In genomic region chr15:50355612-50355905, GRCh38 we compare ENCODE assay signal across 8 cellular contexts. TPM values are rescaled to one million over a fixed set of nuclear protein-coding genes. Genes with fewer than 3 reads are reported as not detected.
DNase-seq lines count a peak whose midpoint lies in the region; ATAC-seq and TF ChIP-seq lines count a peak whose summit lies in the region.

No MANE protein-coding gene starts in this region.

- H3K18ac ChIP-seq in mesendoderm (ENCODE audit: low read length), result peak overlapping the region; percentile 97

- H3K4me3 ChIP-seq in AG04449 (ENCODE audit: low read depth, low read length) (peak overlapping the region; percentile 85), mammary epithelial cell (replicated peaks in 1 of 3; ENCODE audit: insufficient read depth in 1 of 3, low read depth in 2 of 3, low read length in 3 of 3) (peak overlapping the region; percentile 74 to 91 (median 81)), mesendoderm (ENCODE audit: low read length) (peak overlapping the region; percentile 98)

- no peaks in the 10 kb centered on the region for H4K20me1 ChIP-seq in mammary epithelial cell (ENCODE audit: insufficient read depth, low read length)

- DNase-seq in AG04449 (ENCODE audit: low read depth, low spot score) (no peak), mammary epithelial cell (no peak), mesendoderm (no peak), GM19240 (ENCODE audit: insufficient read length, low spot score) (no peak), GM03348 (ENCODE audit: low spot score) (no peak), LoVo (ENCODE audit: low spot score) (no peak)
- no peak for DNase-seq in activated CD8-positive, alpha-beta memory T cell treated with anti-CD3 and anti-CD28 coated beads, Interleukin-2, amount 50 U/mL, for 48 hours

- dilution Hi-C loops in mammary epithelial cell (cut with HindIII; ENCODE audit: low sequenced_read_pairs), result no loop called here

- H3K79me1 ChIP-seq in mesendoderm (ENCODE audit: low read length), result peaks cover 2% of the 10 kb centered on the region

- H3K27me3 ChIP-seq in mammary epithelial cell (ENCODE audit: insufficient read depth, low read length) (no peaks in the 10 kb centered on the region), mesendoderm (ENCODE audit: insufficient read depth, low read length, poor library complexity) (no peaks in the 10 kb centered on the region)

- peak overlapping the region; percentile 91 for H2AFZ ChIP-seq in mammary epithelial cell (ENCODE audit: low read depth, low read length)

- no peak overlapping the region for H4K8ac ChIP-seq in mesendoderm (ENCODE audit: low read depth, low read length)

- H2AK5ac ChIP-seq in mesendoderm (ENCODE audit: low read length), result peak overlapping the region; percentile 83

- intact Hi-C loops in mammary epithelial cell (cut with micrococcal nuclease), result loop anchor here (1.0 to 2.0 kb wide), 3 partner anchors 69 to 553 kb away; partner anchors contain the start of genes AP4E1 and USP8

- H3K4me1 ChIP-seq in mammary epithelial cell (ENCODE audit: insufficient read depth, low read length) (peaks cover 7% of the 10 kb centered on the region), mesendoderm (ENCODE audit: control insufficient read depth, low read depth, low read length) (no peaks in the 10 kb centered on the region)

- ATAC-seq in HG03378 (IDR thresholded peaks at IDR 0.05; ENCODE audit: unreplicated experiment), result peak; percentile 1

- TF ChIP-seq CTCF in AG04449 (IDR thresholded peaks at IDR 0.05; ENCODE audit: insufficient read depth, low read length, missing control alignments), result no peak
- TF ChIP-seq CTCF in mammary epithelial cell (conservative IDR thresholded peaks at IDR 0.05 in 1 of 2, IDR thresholded peaks at IDR 0.05 in 1 of 2; ENCODE audit: extremely low read depth in 1 of 2, insufficient read depth in 1 of 2, low read depth in 1 of 2, low read length in 2 of 2), result no peak

- peaks cover 9% of the 10 kb centered on the region for H3K36me3 ChIP-seq in mammary epithelial cell (ENCODE audit: insufficient read depth, low read length)
- H3K36me3 ChIP-seq in mesendoderm (ENCODE audit: control insufficient read depth, insufficient read depth, low read length), result no peaks in the 10 kb centered on the region

- CTCF ChIA-PET in AG04449 (lab: Yijun Ruan, JAX) (interaction anchor here (0.9 to 1.1 kb wide), 2 partner anchors 16 to 187 kb away, joined by 3 read pairs; no protein-coding TSS in a partner anchor), mammary epithelial cell (lab: Charles Lee; ENCODE audit: low non-redundant PET) (no interaction called here)

- no peak overlapping the region for H2BK120ac ChIP-seq in mesendoderm (ENCODE audit: low read depth, low read length)

- peaks cover 89% of the 10 kb centered on the region for H3K79me2 ChIP-seq in mammary epithelial cell (ENCODE audit: insufficient read depth, low read length)
- H3K79me2 ChIP-seq in mesendoderm (ENCODE audit: control insufficient read depth, insufficient read depth, low read length), result peaks cover 62% of the 10 kb centered on the region

- POLR2A ChIA-PET in AG04449 (lab: Yijun Ruan, JAX), result interaction anchor here (0.5 to 1.2 kb wide), 3 partner anchors 69 to 410 kb away, joined by 3 to 7 read pairs (median 5); partner anchors contain the start of genes SPPL2A and USP8

- peak overlapping the region; percentile 88 for H3K56ac ChIP-seq in mesendoderm (ENCODE audit: low read length)

- TSS peak; percentile 64 for BruUV-seq in mammary epithelial cell (replicated peaks; lab: Mats Ljungman, UMichigan)

- WGBS in mammary epithelial cell (ENCODE audit: low coverage, missing lambda C conversion rate), result 2% methylated on average over 9 of the region's 9 CpGs
- WGBS in mesendoderm (ENCODE audit: extremely low coverage, insufficient coverage, low lambda C conversion rate), result no CpG with 5 or more reads among the region's 9 CpGs

- H2BK5ac ChIP-seq in mesendoderm (ENCODE audit: low read length), result peak overlapping the region; percentile 86

- peak overlapping the region; percentile 99 for H3K9ac ChIP-seq in mammary epithelial cell (ENCODE audit: insufficient read depth, low read length)
- H3K9ac ChIP-seq in mesendoderm (ENCODE audit: low read length), result peak overlapping the region; percentile 80

- H3K27ac ChIP-seq in mammary epithelial cell (ENCODE audit: insufficient read depth, low read depth, low read length) (peak overlapping the region; percentile 100), mesendoderm (ENCODE audit: low read depth, low read length) (peak overlapping the region; percentile 96)

- H3K9me3 ChIP-seq in mammary epithelial cell (replicated peaks; ENCODE audit: insufficient read depth, low read length), result no peaks in the 10 kb centered on the region

- H3K4me2 ChIP-seq in mammary epithelial cell (ENCODE audit: insufficient read depth, low read depth, low read length) (peak overlapping the region; percentile 96), mesendoderm (ENCODE audit: low read length) (peak overlapping the region; percentile 47)

- no peak overlapping the region for H2BK15ac ChIP-seq in mesendoderm (replicated peaks; ENCODE audit: low read depth)

- H3K4ac ChIP-seq in mesendoderm (ENCODE audit: low read depth, low read length), result peak overlapping the region; percentile 99

- in situ Hi-C loops in mammary epithelial cell (cut with MboI; ENCODE audit: low sequenced_read_pairs in 2 of 2), result no loop called here

- peak overlapping the region; percentile 90 for H4K5ac ChIP-seq in mesendoderm (ENCODE audit: low read length)

- H3K23ac ChIP-seq in mesendoderm (ENCODE audit: low read length), result no peak overlapping the region

RNA-seq across cellular contexts. Expression of gene GABPB1, which starts 0.6 kb away (rescaled TPM):
- 10 to 100 TPM; 21.1 to 38.7 TPM for total RNA-seq in mammary epithelial cell
- polyA plus RNA-seq in mammary epithelial cell, result 19.8 TPM
- polyA minus RNA-seq in mammary epithelial cell, result 16.6 TPM
- 32.5 TPM for polyA plus RNA-seq in mesendoderm (2013, experiment 1 of 2)
- 31.4 TPM for polyA plus RNA-seq in mesendoderm (2013, experiment 2 of 2)
